17 cellular contexts compared by ENCODE assay signal in the genomic region with DNA sequence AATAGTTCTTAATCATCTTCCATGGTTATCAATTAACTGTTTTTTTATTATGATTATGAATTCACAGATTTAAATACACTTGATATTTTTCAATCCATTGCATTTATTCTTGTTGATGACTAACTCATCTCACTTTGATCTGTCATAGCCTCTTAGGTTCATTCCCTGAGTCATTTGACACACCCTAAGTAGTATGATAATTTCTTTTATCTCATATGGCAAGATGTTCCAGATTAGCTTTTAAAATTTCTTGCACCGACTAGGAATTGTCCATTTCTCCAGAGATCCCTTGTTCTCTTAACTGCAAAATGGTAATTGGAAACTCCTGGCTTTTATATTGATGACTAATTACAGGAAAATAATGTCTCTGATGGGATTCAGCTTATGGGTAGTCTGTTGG.
"Had no signal": no experiment of that assay in that cellular context is flagged by ENCODE, and none has a peak within 500 bp of the region (broad histone marks: within the 10 kb centered on the region; RNA-seq: fewer than 3 reads in every experiment).

No MANE protein-coding gene starts in this region.

- H3K27ac Mint-ChIP-seq: activated CD4-positive, alpha-beta T cell treated with anti-CD3 and anti-CD28 coated beads, Interleukin-2, amount 10 ng/mL, durations not matched to agents 24 days and 14 days; activated CD8-positive, alpha-beta T cell treated with anti-CD3 and anti-CD28 coated beads for 36 hours; activated naive CD4-positive, alpha-beta T cell treated with anti-CD3 and anti-CD28 coated beads for 36 hours; activated T-helper 17 cell treated with anti-CD3 and anti-CD28 coated beads, Interleukin-2, amount 50 U/mL, for 72 hours; brain; immature natural killer cell; mesothelial cell of epicardium; nephron had no signal

- H3K4me1 ChIP-seq: colonic mucosa had no signal

- H3K4me3 ChIP-seq: colonic mucosa, lung, tibial nerve had no signal

- H3K36me3 Mint-ChIP-seq: brain, immature natural killer cell had no signal

- H3K36me3 ChIP-seq: colonic mucosa, tibial nerve had no signal

- H3K27me3 Mint-ChIP-seq: brain had no signal

- H3K4me3 Mint-ChIP-seq: activated CD4-positive, alpha-beta T cell treated with anti-CD3 and anti-CD28 coated beads, Interleukin-2, amount 10 ng/mL, durations not matched to agents 24 days and 14 days; activated CD8-positive, alpha-beta T cell treated with anti-CD3 and anti-CD28 coated beads for 36 hours; activated naive CD4-positive, alpha-beta T cell treated with anti-CD3 and anti-CD28 coated beads for 36 hours; activated T-helper 17 cell treated with anti-CD3 and anti-CD28 coated beads, Interleukin-2, amount 50 U/mL, for 72 hours; brain; central memory CD8-positive, alpha-beta T cell; immature natural killer cell; mesothelial cell of epicardium; nephron had no signal

- H3K27me3 ChIP-seq: colonic mucosa, tibial nerve had no signal

- DNase-seq: activated CD8-positive, alpha-beta T cell treated with anti-CD3 and anti-CD28 coated beads for 36 hours; activated naive CD4-positive, alpha-beta T cell treated with anti-CD3 and anti-CD28 coated beads for 36 hours; activated T-cell treated with anti-CD3 and anti-CD28 coated beads, Interleukin-2, amount 50 U/mL, for 1 hour; colonic mucosa; immature natural killer cell; stimulated activated naive CD8-positive, alpha-beta T cell treated with anti-CD3 and anti-CD28 coated beads, Interleukin-15, Interleukin-2, amounts not matched to agents 100 U/mL and 50 U/mL, for 24 hours; substantia nigra; T-helper 1 cell; T-helper 9 cell had no signal

- H3K27ac ChIP-seq: colonic mucosa, tibial nerve had no signal

- H3K9me3 ChIP-seq: colonic mucosa, tibial nerve had no signal

- ATAC-seq: activated CD8-positive, alpha-beta T cell treated with anti-CD3 and anti-CD28 coated beads for 36 hours; activated T-helper 17 cell treated with anti-CD3 and anti-CD28 coated beads, Interleukin-2, amount 50 U/mL, for 72 hours; stimulated activated naive CD8-positive, alpha-beta T cell treated with anti-CD3 and anti-CD28 coated beads, Interleukin-15, Interleukin-2, amounts not matched to agents 100 U/mL and 50 U/mL, for 24 hours had no signal

- H3K9me3 Mint-ChIP-seq: activated CD8-positive, alpha-beta T cell treated with anti-CD3 and anti-CD28 coated beads for 36 hours; activated naive CD4-positive, alpha-beta T cell treated with anti-CD3 and anti-CD28 coated beads for 36 hours; activated T-helper 17 cell treated with anti-CD3 and anti-CD28 coated beads, Interleukin-2, amount 50 U/mL, for 72 hours; central memory CD8-positive, alpha-beta T cell had no signal
